In the genomic region with DNA sequence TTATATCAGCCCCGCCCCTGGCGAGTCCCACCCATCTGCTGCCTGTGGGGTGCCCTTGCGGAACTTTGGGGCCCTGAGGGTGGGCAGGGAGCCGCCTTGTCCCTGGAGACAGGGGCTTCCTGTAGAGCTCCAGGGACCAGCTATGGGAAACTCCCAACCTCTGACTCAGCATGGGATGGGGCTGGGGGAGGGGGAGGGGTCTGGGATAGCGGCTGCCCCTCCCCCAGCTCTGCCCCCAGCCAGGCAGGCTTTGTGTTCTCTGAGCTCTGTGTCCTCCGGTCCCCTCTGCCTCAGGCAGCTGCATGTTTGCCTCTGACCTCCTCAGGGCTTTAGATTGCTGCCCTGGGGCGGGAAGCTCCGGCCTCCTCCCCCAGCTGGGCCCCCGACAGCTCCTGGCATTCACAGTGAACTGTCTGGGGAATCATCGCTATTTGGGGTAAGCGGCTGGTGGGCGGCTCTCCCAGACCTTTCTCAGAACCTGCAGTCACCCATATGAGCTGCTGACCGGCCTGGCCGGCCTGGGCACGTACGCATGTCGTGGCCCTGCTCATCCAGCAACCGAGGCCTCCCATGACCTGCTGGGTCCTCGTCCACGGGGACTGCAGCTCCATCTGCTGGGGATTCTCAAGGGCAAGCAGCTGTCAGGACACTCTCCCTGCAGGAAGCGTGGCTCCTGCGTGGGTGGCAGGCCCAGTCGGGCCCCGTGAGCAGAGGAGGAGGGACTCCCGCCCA, we compare ENCODE assay signal across 1 cellular context.
TF ChIP-seq lines count a peak whose summit lies in the region.

No MANE protein-coding gene starts in this region.

TF ChIP-seq in HepG2, 621 proteins besides CTCF, POLR2A, EP300 and RAD21 (continued from another document and continues in another):
- TF ChIP-seq, protein P1, sequence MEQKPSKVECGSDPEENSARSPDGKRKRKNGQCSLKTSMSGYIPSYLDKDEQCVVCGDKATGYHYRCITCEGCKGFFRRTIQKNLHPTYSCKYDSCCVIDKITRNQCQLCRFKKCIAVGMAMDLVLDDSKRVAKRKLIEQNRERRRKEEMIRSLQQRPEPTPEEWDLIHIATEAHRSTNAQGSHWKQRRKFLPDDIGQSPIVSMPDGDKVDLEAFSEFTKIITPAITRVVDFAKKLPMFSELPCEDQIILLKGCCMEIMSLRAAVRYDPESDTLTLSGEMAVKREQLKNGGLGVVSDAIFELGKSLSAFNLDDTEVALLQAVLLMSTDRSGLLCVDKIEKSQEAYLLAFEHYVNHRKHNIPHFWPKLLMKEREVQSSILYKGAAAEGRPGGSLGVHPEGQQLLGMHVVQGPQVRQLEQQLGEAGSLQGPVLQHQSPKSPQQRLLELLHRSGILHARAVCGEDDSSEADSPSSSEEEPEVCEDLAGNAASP (CRISPR knock-in tag; IDR thresholded peaks at IDR 0.05; ENCODE audit: borderline replicate concordance): peak; percentile 95
- TF ChIP-seq LBX2 (CRISPR knock-in tag; IDR thresholded peaks at IDR 0.05; ENCODE audit: borderline replicate concordance) (0 out of 2 replicates have a peak, but pooled peaks have one; percentile 62), PCBP1 (IDR thresholded peaks at IDR 0.05; ENCODE audit: borderline replicate concordance, low read depth, low read length) (no peak), ZNF317 (CRISPR knock-in tag; IDR thresholded peaks at IDR 0.05) (0 out of 2 replicates have a peak, but pooled peaks have one; percentile 37), BRCA1 (CRISPR knock-in tag; IDR thresholded peaks at IDR 0.05) (peak; percentile 46; the same call in 1 of the 2 replicates), ZBTB3 (CRISPR knock-in tag; IDR thresholded peaks at IDR 0.05; ENCODE audit: borderline replicate concordance, low read depth) (no peak), GATAD1 (CRISPR knock-in tag; IDR thresholded peaks at IDR 0.05) (peak; percentile 75; the same call in 1 of the 2 replicates), ZNF737 (CRISPR knock-in tag; IDR thresholded peaks at IDR 0.05; ENCODE audit: borderline replicate concordance) (no peak), EED (CRISPR knock-in tag; IDR thresholded peaks at IDR 0.05) (peak; percentile 53; the same call in 1 of the 2 replicates), TBP (CRISPR knock-in tag; IDR thresholded peaks at IDR 0.05) (no peak), ZNF749 (CRISPR knock-in tag; IDR thresholded peaks at IDR 0.05; ENCODE audit: borderline replicate concordance) (no peak), ATRX (CRISPR knock-in tag; IDR thresholded peaks at IDR 0.05; ENCODE audit: borderline replicate concordance) (no peak), SAFB2 (CRISPR knock-in tag; IDR thresholded peaks at IDR 0.05; ENCODE audit: borderline replicate concordance, low read depth) (0 out of 2 replicates have a peak, but pooled peaks have one; percentile 36), RFX3 (CRISPR knock-in tag; IDR thresholded peaks at IDR 0.05) (no peak), SKI (IDR thresholded peaks at IDR 0.05; ENCODE audit: partially characterized antibody) (peak; percentile 65), NFYC (CRISPR knock-in tag; IDR thresholded peaks at IDR 0.05) (no peak), SMARCC2 (IDR thresholded peaks at IDR 0.05) (no peak), PAXIP1 (CRISPR knock-in tag; conservative IDR thresholded peaks at IDR 0.05) (peak; percentile 93), MED1 (CRISPR knock-in tag; IDR thresholded peaks at IDR 0.05) (peak; percentile 91), ZNF350 (CRISPR knock-in tag; IDR thresholded peaks at IDR 0.05; ENCODE audit: borderline replicate concordance, low read depth) (peak; percentile 89), NR2F1 (CRISPR knock-in tag; IDR thresholded peaks at IDR 0.05) (peak in 1 of 2 experiments; percentile 67; a peak in 2 of 4 replicates), ZNF44 (CRISPR knock-in tag; IDR thresholded peaks at IDR 0.05) (no peak), ZNF17 (CRISPR knock-in tag; IDR thresholded peaks at IDR 0.05) (no peak), ZNF562 (CRISPR knock-in tag; IDR thresholded peaks at IDR 0.05; ENCODE audit: borderline replicate concordance) (no peak), ZIK1 (CRISPR knock-in tag; IDR thresholded peaks at IDR 0.05; ENCODE audit: borderline replicate concordance, low read depth) (peak; percentile 10; the same call in 1 of the 2 replicates), ZNF570 (CRISPR knock-in tag; IDR thresholded peaks at IDR 0.05; ENCODE audit: borderline replicate concordance) (no peak), ZMYM3 (CRISPR knock-in tag; IDR thresholded peaks at IDR 0.05) (0 out of 2 replicates have a peak, but pooled peaks have one; percentile 57), ZBTB21 (CRISPR knock-in tag; IDR thresholded peaks at IDR 0.05) (no peak), MAF1 (CRISPR knock-in tag; IDR thresholded peaks at IDR 0.05; ENCODE audit: borderline replicate concordance) (no peak), ESRRA (CRISPR knock-in tag; IDR thresholded peaks at IDR 0.05; ENCODE audit: low read depth) (peak; percentile 71), ZNF354B (CRISPR knock-in tag; IDR thresholded peaks at IDR 0.05) (no peak; the same call in 1 of the 2 replicates), SCMH1 (CRISPR knock-in tag; IDR thresholded peaks at IDR 0.05; ENCODE audit: borderline replicate concordance) (no peak), ZNF142 (CRISPR knock-in tag; IDR thresholded peaks at IDR 0.05) (peak; percentile 82), RBM22 (optimal IDR thresholded peaks at IDR 0.05; ENCODE audit: low read length) (no peak)
- TF ChIP-seq, protein P2, sequence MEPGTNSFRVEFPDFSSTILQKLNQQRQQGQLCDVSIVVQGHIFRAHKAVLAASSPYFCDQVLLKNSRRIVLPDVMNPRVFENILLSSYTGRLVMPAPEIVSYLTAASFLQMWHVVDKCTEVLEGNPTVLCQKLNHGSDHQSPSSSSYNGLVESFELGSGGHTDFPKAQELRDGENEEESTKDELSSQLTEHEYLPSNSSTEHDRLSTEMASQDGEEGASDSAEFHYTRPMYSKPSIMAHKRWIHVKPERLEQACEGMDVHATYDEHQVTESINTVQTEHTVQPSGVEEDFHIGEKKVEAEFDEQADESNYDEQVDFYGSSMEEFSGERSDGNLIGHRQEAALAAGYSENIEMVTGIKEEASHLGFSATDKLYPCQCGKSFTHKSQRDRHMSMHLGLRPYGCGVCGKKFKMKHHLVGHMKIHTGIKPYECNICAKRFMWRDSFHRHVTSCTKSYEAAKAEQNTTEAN (CRISPR knock-in tag; conservative IDR thresholded peaks at IDR 0.05): 0 out of 2 replicates have a peak, but pooled peaks have one; percentile 64
- TF ChIP-seq, protein P3, sequence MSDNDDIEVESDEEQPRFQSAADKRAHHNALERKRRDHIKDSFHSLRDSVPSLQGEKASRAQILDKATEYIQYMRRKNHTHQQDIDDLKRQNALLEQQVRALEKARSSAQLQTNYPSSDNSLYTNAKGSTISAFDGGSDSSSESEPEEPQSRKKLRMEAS (IDR thresholded peaks at IDR 0.05): peak; percentile 86
- TF ChIP-seq, protein P4, sequence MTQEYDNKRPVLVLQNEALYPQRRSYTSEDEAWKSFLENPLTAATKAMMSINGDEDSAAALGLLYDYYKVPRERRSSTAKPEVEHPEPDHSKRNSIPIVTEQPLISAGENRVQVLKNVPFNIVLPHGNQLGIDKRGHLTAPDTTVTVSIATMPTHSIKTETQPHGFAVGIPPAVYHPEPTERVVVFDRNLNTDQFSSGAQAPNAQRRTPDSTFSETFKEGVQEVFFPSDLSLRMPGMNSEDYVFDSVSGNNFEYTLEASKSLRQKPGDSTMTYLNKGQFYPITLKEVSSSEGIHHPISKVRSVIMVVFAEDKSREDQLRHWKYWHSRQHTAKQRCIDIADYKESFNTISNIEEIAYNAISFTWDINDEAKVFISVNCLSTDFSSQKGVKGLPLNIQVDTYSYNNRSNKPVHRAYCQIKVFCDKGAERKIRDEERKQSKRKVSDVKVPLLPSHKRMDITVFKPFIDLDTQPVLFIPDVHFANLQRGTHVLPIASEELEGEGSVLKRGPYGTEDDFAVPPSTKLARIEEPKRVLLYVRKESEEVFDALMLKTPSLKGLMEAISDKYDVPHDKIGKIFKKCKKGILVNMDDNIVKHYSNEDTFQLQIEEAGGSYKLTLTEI (CRISPR knock-in tag; conservative IDR thresholded peaks at IDR 0.05): no peak
- TF ChIP-seq, protein P5, sequence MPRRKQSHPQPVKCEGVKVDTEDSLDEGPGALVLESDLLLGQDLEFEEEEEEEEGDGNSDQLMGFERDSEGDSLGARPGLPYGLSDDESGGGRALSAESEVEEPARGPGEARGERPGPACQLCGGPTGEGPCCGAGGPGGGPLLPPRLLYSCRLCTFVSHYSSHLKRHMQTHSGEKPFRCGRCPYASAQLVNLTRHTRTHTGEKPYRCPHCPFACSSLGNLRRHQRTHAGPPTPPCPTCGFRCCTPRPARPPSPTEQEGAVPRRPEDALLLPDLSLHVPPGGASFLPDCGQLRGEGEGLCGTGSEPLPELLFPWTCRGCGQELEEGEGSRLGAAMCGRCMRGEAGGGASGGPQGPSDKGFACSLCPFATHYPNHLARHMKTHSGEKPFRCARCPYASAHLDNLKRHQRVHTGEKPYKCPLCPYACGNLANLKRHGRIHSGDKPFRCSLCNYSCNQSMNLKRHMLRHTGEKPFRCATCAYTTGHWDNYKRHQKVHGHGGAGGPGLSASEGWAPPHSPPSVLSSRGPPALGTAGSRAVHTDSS (CRISPR knock-in tag; conservative IDR thresholded peaks at IDR 0.05): no peak
- TF ChIP-seq, protein P6, sequence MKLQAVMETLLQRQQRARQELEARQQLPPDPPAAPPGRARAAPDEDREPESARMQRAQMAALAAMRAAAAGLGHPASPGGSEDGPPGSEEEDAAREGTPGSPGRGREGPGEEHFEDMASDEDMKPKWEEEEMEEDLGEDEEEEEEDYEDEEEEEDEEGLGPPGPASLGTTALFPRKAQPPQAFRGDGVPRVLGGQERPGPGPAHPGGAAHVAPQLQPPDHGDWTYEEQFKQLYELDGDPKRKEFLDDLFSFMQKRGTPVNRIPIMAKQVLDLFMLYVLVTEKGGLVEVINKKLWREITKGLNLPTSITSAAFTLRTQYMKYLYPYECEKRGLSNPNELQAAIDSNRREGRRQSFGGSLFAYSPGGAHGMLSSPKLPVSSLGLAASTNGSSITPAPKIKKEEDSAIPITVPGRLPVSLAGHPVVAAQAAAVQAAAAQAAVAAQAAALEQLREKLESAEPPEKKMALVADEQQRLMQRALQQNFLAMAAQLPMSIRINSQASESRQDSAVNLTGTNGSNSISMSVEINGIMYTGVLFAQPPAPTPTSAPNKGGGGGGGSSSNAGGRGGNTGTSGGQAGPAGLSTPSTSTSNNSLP (IDR thresholded peaks at IDR 0.05; ENCODE audit: low read depth, low read length): 0 out of 2 replicates have a peak, but pooled peaks have one; percentile 10
